16 cellular contexts compared by ENCODE assay signal in genomic region chr11:14381968-14382367, GRCh38. TPM values are rescaled to one million over a fixed set of nuclear protein-coding genes. Genes with fewer than 3 reads are reported as not detected.
A peak's percentile ranks its signal among the peaks of the same experiment; 100 is the strongest.
DNase-seq lines count a peak whose midpoint lies in the region; ATAC-seq and TF ChIP-seq lines count a peak whose summit lies in the region.
"Had no signal": no experiment of that assay in that cellular context is flagged by ENCODE, and none has a peak within 500 bp of the region (broad histone marks: within the 10 kb centered on the region; RNA-seq: fewer than 3 reads in every experiment).

No MANE protein-coding gene starts in this region.

- no peak overlapping the region for H2AK5ac ChIP-seq in mesenchymal stem cell (ENCODE audit: low read length, severe bottlenecking)

- intact Hi-C loops in tibial artery (cut with DNase I; ENCODE audit: low total_unique reads): no loop called here
- intact Hi-C loops in lower leg skin (cut with DNase I; ENCODE audit: low total_unique reads): no loop called here

- H3K4me2 ChIP-seq in mesenchymal stem cell (ENCODE audit: low read length, poor library complexity, severe bottlenecking): no peak overlapping the region

- H2AFZ ChIP-seq in mesenchymal stem cell (ENCODE audit: low read depth, low read length): no peak overlapping the region

- H3K9me3 ChIP-seq in mesenchymal stem cell (ENCODE audit: control insufficient read depth, low read length) (no peaks in the 10 kb centered on the region), tibial artery (no peaks in the 10 kb centered on the region)
- H3K9me3 ChIP-seq: colonic mucosa, neutrophil, sigmoid colon, upper lobe of right lung had no signal

- peaks cover 14% of the 10 kb centered on the region for H3K27me3 Mint-ChIP-seq in activated naive CD4-positive, alpha-beta T cell treated with anti-CD3 and anti-CD28 coated beads, Interleukin-2, amount 50 U/mL, for 24 hours
- H3K27me3 Mint-ChIP-seq in activated naive CD4-positive, alpha-beta T cell treated with anti-CD3 and anti-CD28 coated beads, Interleukin-2, amount 10 ng/mL, durations not matched to agents 7 days and 5 days: peaks cover 45% of the 10 kb centered on the region

- peak overlapping the region; percentile 86 for H3K9ac ChIP-seq in mesenchymal stem cell (ENCODE audit: low read length)

- no peak for TF ChIP-seq POLR2A in lower leg skin (IDR thresholded peaks at IDR 0.05)

- H3K27me3 ChIP-seq in mesenchymal stem cell (ENCODE audit: control insufficient read depth in 1 of 2, insufficient read depth in 1 of 2, low read length in 2 of 2) (no peaks in the 10 kb centered on the region), tibial artery (no peaks in the 10 kb centered on the region)
- H3K27me3 ChIP-seq: colonic mucosa, sigmoid colon, upper lobe of right lung had no signal

- H2BK120ac ChIP-seq in mesenchymal stem cell (ENCODE audit: low read depth, low read length): no peak overlapping the region

- no peak overlapping the region for H4K91ac ChIP-seq in mesenchymal stem cell (ENCODE audit: low read length)

- no peak for DNase-seq in activated naive CD4-positive, alpha-beta T cell treated with anti-CD3 and anti-CD28 coated beads, Interleukin-2, amount 10 ng/mL, durations not matched to agents 7 days and 5 days
- DNase-seq in mesenchymal stem cell (no peak), tibial artery (no peak), lower leg skin (ENCODE audit: low spot score in 2 of 2) (no peak), omental fat pad (ENCODE audit: low spot score) (no peak)
- DNase-seq: GDM1, NCI-H1048, NCI-H774 had no signal

- no peak overlapping the region for H4K8ac ChIP-seq in mesenchymal stem cell (ENCODE audit: low read length)

- no peak overlapping the region for H2BK15ac ChIP-seq in mesenchymal stem cell (ENCODE audit: low read depth, poor library complexity, severe bottlenecking)

- peaks cover 3% of the 10 kb centered on the region for H3K4me1 ChIP-seq in mesenchymal stem cell (ENCODE audit: control insufficient read depth, insufficient read depth, low read depth, low read length)
- H3K4me1 ChIP-seq in tibial artery: peaks cover 0 to 36% (median 9%) of the 10 kb centered on the region in 4 donors
- H3K4me1 ChIP-seq: colonic mucosa had no signal

- whole genome bisulfite sequencing in mesenchymal stem cell: 90% methylated on average over 2 of the region's 4 CpGs
- WGBS in lower leg skin, 2 donors: 77 to 86% methylated on average over 4 of the region's 4 CpGs

- H3K36me3 Mint-ChIP-seq in activated naive CD4-positive, alpha-beta T cell treated with anti-CD3 and anti-CD28 coated beads, Interleukin-2, amount 50 U/mL, for 24 hours: peaks cover 2% of the 10 kb centered on the region
- H3K36me3 Mint-ChIP-seq in activated naive CD4-positive, alpha-beta T cell treated with anti-CD3 and anti-CD28 coated beads, Interleukin-2, amount 10 ng/mL, durations not matched to agents 7 days and 5 days: no peaks in the 10 kb centered on the region

- H3K27ac ChIP-seq in VCaP (peak overlapping the region; percentile 91), mesenchymal stem cell (ENCODE audit: low read length, poor library complexity, severe bottlenecking) (no peak overlapping the region), tibial artery (peak overlapping the region; percentile 78 to 82)
- H3K27ac ChIP-seq: colonic mucosa, neutrophil had no signal

- no peaks in the 10 kb centered on the region for H3K36me3 ChIP-seq in mesenchymal stem cell (ENCODE audit: control insufficient read depth in 1 of 2, insufficient read depth in 2 of 2, low read depth in 1 of 2, low read length in 2 of 2)
- H3K36me3 ChIP-seq in tibial artery: no peaks in the 10 kb centered on the region
- H3K36me3 ChIP-seq: colonic mucosa, neutrophil, sigmoid colon, upper lobe of right lung had no signal

- H3K4ac ChIP-seq in mesenchymal stem cell (ENCODE audit: low read depth in 1 of 2, low read length in 2 of 2): no peak overlapping the region

- ATAC-seq in omental fat pad (ENCODE audit: low FRiP score): no peak
- no peak for ATAC-seq in GM21360 (IDR thresholded peaks at IDR 0.05; ENCODE audit: unreplicated experiment)

- no peaks in the 10 kb centered on the region for H3K9me3 Mint-ChIP-seq in activated naive CD4-positive, alpha-beta T cell treated with anti-CD3 and anti-CD28 coated beads, Interleukin-2, amount 50 U/mL, for 24 hours
- peaks cover 2% of the 10 kb centered on the region for H3K9me3 Mint-ChIP-seq in activated naive CD4-positive, alpha-beta T cell treated with anti-CD3 and anti-CD28 coated beads, Interleukin-2, amount 10 ng/mL, durations not matched to agents 7 days and 5 days
- H3K9me3 Mint-ChIP-seq: T-cell had no signal

- CTCF ChIA-PET in activated naive CD4-positive, alpha-beta T cell treated with anti-CD3 and anti-CD28 coated beads, Interleukin-2, amount 10 ng/mL, durations not matched to agents 7 days and 5 days (lab: Charles Lee): interaction anchor here (1.1 kb wide), 1 partner anchor 81 kb away, joined by 4 read pairs; no protein-coding TSS in a partner anchor

- H3K79me1 ChIP-seq in mesenchymal stem cell (replicated peaks; ENCODE audit: low read length, poor library complexity, severe bottlenecking): no peaks in the 10 kb centered on the region

- no peak overlapping the region for H3K14ac ChIP-seq in mesenchymal stem cell (ENCODE audit: low read length in 2 of 2)

- H3K27ac Mint-ChIP-seq in activated naive CD4-positive, alpha-beta T cell treated with anti-CD3 and anti-CD28 coated beads, Interleukin-2, amount 50 U/mL, for 24 hours: no peak overlapping the region
- H3K27ac Mint-ChIP-seq in activated naive CD4-positive, alpha-beta T cell treated with anti-CD3 and anti-CD28 coated beads, Interleukin-2, amount 10 ng/mL, durations not matched to agents 7 days and 5 days: no peak overlapping the region
- H3K27ac Mint-ChIP-seq: T-cell had no signal

- peak overlapping the region; percentile 76 for H3K4me3 Mint-ChIP-seq in activated naive CD4-positive, alpha-beta T cell treated with anti-CD3 and anti-CD28 coated beads, Interleukin-2, amount 50 U/mL, for 24 hours
- H3K4me3 Mint-ChIP-seq in activated naive CD4-positive, alpha-beta T cell treated with anti-CD3 and anti-CD28 coated beads, Interleukin-2, amount 10 ng/mL, durations not matched to agents 7 days and 5 days: no peak overlapping the region

- TF ChIP-seq CTCF in VCaP (conservative IDR thresholded peaks at IDR 0.05) (no peak), tibial artery (IDR thresholded peaks at IDR 0.05) (no peak), lower leg skin (IDR thresholded peaks at IDR 0.05) (no peak), omental fat pad (IDR thresholded peaks at IDR 0.05) (no peak)

- H3K18ac ChIP-seq in mesenchymal stem cell (ENCODE audit: low read depth in 1 of 2, low read length in 2 of 2): no peak overlapping the region

- H3K4me3 ChIP-seq in mesenchymal stem cell (ENCODE audit: insufficient read depth in 1 of 2, low read depth in 1 of 2, low read length in 2 of 2): peak overlapping the region in 1 of 2 experiments; percentile 70
- peak overlapping the region in 1 of 2 donors; percentile 65 for H3K4me3 ChIP-seq in tibial artery
- no peak overlapping the region for H3K4me3 ChIP-seq in lower leg skin (ENCODE audit: low read depth, poor library complexity, severe bottlenecking)

- no peak overlapping the region for H3K23ac ChIP-seq in mesenchymal stem cell (ENCODE audit: low read length in 2 of 2)

- no peak overlapping the region for H2BK5ac ChIP-seq in mesenchymal stem cell (ENCODE audit: low read depth, low read length, poor library complexity, severe bottlenecking)

- H2BK12ac ChIP-seq in mesenchymal stem cell (ENCODE audit: low read length in 2 of 2): no peak overlapping the region

- peaks cover 5% of the 10 kb centered on the region for H3K4me1 Mint-ChIP-seq in activated naive CD4-positive, alpha-beta T cell treated with anti-CD3 and anti-CD28 coated beads, Interleukin-2, amount 50 U/mL, for 24 hours
- peaks cover 14% of the 10 kb centered on the region for H3K4me1 Mint-ChIP-seq in activated naive CD4-positive, alpha-beta T cell treated with anti-CD3 and anti-CD28 coated beads, Interleukin-2, amount 10 ng/mL, durations not matched to agents 7 days and 5 days

RNA-seq across cellular contexts. Expression of gene RRAS2, which starts 23.0 kb away (rescaled TPM):
- polyA plus RNA-seq in mesenchymal stem cell (2013, experiment 1 of 2): 60.2 TPM
- 61.9 TPM for polyA plus RNA-seq in mesenchymal stem cell (2013, experiment 2 of 2)
- 10 to 100 TPM; 26.4 to 36.7 (median 31.8) TPM for total RNA-seq in lower leg skin
- total RNA-seq in omental fat pad: 10 to 100 TPM; 33.9 to 80.3 (median 70.7) TPM
